In the genomic region with DNA sequence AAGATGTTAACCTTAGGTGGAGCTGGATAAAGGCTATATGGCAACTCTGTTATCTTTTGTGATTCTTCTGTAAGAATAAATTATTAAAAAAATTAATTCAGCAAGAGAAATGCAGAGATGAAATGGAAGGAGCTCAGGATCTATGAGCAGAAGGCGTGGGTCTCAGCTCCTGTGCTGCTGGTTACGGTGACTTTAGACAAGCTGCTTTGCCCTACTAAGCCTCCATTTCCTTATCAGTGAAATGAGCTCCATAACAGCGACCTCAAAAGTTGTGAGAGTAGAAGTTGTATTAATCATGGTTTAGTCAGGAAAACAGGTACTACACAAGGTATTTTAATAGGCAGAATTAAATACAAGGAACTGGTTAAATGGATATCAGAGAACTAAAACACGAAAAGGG, we compare ENCODE assay signal across 2 cellular contexts.
TF ChIP-seq lines count a peak whose summit lies in the region.

No MANE protein-coding gene starts in this region.

TF ChIP-seq in GM23338, 12 proteins besides CTCF, POLR2A, EP300 and RAD21 (continues in another document):
- TF ChIP-seq ZNF462 (CRISPR knock-in tag; IDR thresholded peaks at IDR 0.05), result no peak
- TF ChIP-seq ZNF331 (CRISPR knock-in tag; IDR thresholded peaks at IDR 0.05; ENCODE audit: low read depth), result no peak
- TF ChIP-seq ETS1 (IDR thresholded peaks at IDR 0.05), result no peak
- no peak for TF ChIP-seq CREB1 (CRISPR knock-in tag; IDR thresholded peaks at IDR 0.05; ENCODE audit: low read depth)
- TF ChIP-seq, protein P1, sequence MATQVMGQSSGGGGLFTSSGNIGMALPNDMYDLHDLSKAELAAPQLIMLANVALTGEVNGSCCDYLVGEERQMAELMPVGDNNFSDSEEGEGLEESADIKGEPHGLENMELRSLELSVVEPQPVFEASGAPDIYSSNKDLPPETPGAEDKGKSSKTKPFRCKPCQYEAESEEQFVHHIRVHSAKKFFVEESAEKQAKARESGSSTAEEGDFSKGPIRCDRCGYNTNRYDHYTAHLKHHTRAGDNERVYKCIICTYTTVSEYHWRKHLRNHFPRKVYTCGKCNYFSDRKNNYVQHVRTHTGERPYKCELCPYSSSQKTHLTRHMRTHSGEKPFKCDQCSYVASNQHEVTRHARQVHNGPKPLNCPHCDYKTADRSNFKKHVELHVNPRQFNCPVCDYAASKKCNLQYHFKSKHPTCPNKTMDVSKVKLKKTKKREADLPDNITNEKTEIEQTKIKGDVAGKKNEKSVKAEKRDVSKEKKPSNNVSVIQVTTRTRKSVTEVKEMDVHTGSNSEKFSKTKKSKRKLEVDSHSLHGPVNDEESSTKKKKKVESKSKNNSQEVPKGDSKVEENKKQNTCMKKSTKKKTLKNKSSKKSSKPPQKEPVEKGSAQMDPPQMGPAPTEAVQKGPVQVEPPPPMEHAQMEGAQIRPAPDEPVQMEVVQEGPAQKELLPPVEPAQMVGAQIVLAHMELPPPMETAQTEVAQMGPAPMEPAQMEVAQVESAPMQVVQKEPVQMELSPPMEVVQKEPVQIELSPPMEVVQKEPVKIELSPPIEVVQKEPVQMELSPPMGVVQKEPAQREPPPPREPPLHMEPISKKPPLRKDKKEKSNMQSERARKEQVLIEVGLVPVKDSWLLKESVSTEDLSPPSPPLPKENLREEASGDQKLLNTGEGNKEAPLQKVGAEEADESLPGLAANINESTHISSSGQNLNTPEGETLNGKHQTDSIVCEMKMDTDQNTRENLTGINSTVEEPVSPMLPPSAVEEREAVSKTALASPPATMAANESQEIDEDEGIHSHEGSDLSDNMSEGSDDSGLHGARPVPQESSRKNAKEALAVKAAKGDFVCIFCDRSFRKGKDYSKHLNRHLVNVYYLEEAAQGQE (IDR thresholded peaks at IDR 0.05; ENCODE audit: unreplicated experiment), result no peak
- TF ChIP-seq JUNB (IDR thresholded peaks at IDR 0.05; ENCODE audit: unreplicated experiment), result no peak
- TF ChIP-seq EZH2phosphoT487 (IDR thresholded peaks at IDR 0.05; ENCODE audit: unreplicated experiment), result no peak
- TF ChIP-seq NANOG (IDR thresholded peaks at IDR 0.05; ENCODE audit: borderline replicate concordance), result no peak
- TF ChIP-seq EZH2 (IDR thresholded peaks at IDR 0.05; ENCODE audit: low read depth, unreplicated experiment), result no peak
- no peak for TF ChIP-seq ZNF114 (CRISPR knock-in tag; IDR thresholded peaks at IDR 0.05)

TF ChIP-seq in endothelial cell of umbilical vein, 7 proteins besides CTCF, POLR2A, EP300 and RAD21:
- TF ChIP-seq FOS (IDR thresholded peaks at IDR 0.05; ENCODE audit: borderline replicate concordance, insufficient read depth, low read length) (no peak), MYC (IDR thresholded peaks at IDR 0.05; ENCODE audit: low read depth, low read length) (no peak), JUN (IDR thresholded peaks at IDR 0.05; ENCODE audit: borderline replicate concordance, insufficient read depth, insufficient read length, low read depth) (no peak), EZH2 (IDR thresholded peaks at IDR 0.05; ENCODE audit: borderline replicate concordance, low read depth, low read length, severe bottlenecking) (peak; percentile 28)
